ENCODE assay signal across 8 cellular contexts in genomic region chr5:93580387-93581100, GRCh38. TPM values are rescaled to one million over a fixed set of nuclear protein-coding genes. Genes with fewer than 3 reads are reported as not detected.
DNase-seq lines count a peak whose midpoint lies in the region; ATAC-seq, FAIRE-seq and TF ChIP-seq lines count a peak whose summit lies in the region.

No MANE protein-coding gene starts in this region.

- TF ChIP-seq CTCF in chondrocyte (IDR thresholded peaks at IDR 0.05), result no peak

- H3K4me3 Mint-ChIP-seq in chondrocyte (ENCODE audit: unreplicated experiment) (no peak overlapping the region), memory B cell (peak overlapping the region; percentile 71)

- peaks cover 22% of the 10 kb centered on the region for H3K4me1 Mint-ChIP-seq in chondrocyte (ENCODE audit: low read depth)
- H3K4me1 Mint-ChIP-seq in memory B cell, result peaks cover 11% of the 10 kb centered on the region

- ATAC-seq in memory B cell (ENCODE audit: low read depth) (no peak), HG02588 (IDR thresholded peaks at IDR 0.05; ENCODE audit: unreplicated experiment) (no peak), GM21723 (IDR thresholded peaks at IDR 0.05; ENCODE audit: unreplicated experiment) (no peak)
- no peak for ATAC-seq in activated CD4-positive, CD25-positive, alpha-beta regulatory T cell treated with anti-CD3 and anti-CD28 coated beads, Interleukin-2, amount 50 U/mL, for 24 hours

- peak; percentile 27 for DNase-seq in DMS79 (lab: John Stamatoyannopoulos, UW)
- DNase-seq in Jurkat, Clone E6-1 (ENCODE audit: low read depth, low spot score), result no peak
- DNase-seq in chondrocyte (ENCODE audit: low spot score), result no peak
- no peak for DNase-seq in memory B cell (ENCODE audit: low spot score in 2 of 2)
- DNase-seq in RCC 7860 (ENCODE audit: low spot score), result no peak

- FAIRE-seq in RCC 7860 (lab: Jason Lieb, UNC), result no peak

- H3K27ac Mint-ChIP-seq in chondrocyte (ENCODE audit: unreplicated experiment), result peak overlapping the region; percentile 78
- peak overlapping the region; percentile 51 for H3K27ac Mint-ChIP-seq in memory B cell

- H3K4me3 ChIP-seq in Jurkat, Clone E6-1 (ENCODE audit: low read length), result peak overlapping the region; percentile 52

- H3K27me3 Mint-ChIP-seq in chondrocyte (ENCODE audit: low read depth), result no peaks in the 10 kb centered on the region
- peaks cover 18% of the 10 kb centered on the region for H3K27me3 Mint-ChIP-seq in memory B cell

- no peaks in the 10 kb centered on the region for H3K36me3 Mint-ChIP-seq in chondrocyte (ENCODE audit: low read depth)
- no peaks in the 10 kb centered on the region for H3K36me3 Mint-ChIP-seq in memory B cell

- H3K9me3 Mint-ChIP-seq in chondrocyte (ENCODE audit: low read depth), result no peaks in the 10 kb centered on the region
- H3K9me3 Mint-ChIP-seq in memory B cell, result no peaks in the 10 kb centered on the region

RNA-seq across cellular contexts. Expression of gene NR2F1-AS1, which starts 0.5 kb away (rescaled TPM):
- polyA plus RNA-seq in Jurkat, Clone E6-1 (2012; ENCODE audit: insufficient read depth, insufficient read length), result not detected
- 16.2 to 20.0 TPM (median 19.7 TPM) in 3 replicates for total RNA-seq in chondrocyte

RNA-seq across cellular contexts. Expression of gene NR2F1, which starts 2.5 kb away (rescaled TPM):
- not detected for polyA plus RNA-seq in Jurkat, Clone E6-1 (2012; ENCODE audit: insufficient read depth, insufficient read length)
- 28.7 to 41.9 TPM (median 30.8 TPM) in 3 replicates for total RNA-seq in chondrocyte
